8 cellular contexts compared by ENCODE assay signal in the genomic region with DNA sequence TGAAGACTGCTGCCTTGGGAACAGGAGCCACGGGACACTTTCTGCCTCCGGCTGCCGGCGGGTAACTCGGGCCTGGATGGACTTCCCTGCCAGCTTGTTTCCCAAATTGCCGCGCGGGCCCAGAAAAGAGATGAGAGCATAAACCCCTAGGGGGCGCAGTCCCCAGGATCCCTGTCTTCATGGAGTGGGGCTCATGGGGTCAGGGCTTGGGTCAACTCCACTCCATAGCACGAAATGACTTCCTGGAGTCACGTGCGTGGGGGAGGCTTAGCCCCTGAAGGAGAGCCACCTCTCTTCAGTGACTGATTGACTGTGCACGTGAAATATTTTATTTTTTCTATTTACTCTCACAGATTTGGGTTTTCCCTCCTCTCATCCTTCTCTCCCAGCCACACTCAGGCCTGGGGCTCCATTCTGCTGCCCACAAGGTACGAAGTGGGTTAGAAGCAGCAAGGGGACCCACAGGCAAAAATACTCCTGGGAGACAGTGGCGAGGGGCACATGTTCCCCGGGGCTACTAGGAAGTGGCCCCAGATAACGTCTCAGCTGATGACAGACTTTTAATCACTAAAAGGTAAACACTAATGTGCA. TPM values are rescaled to one million over a fixed set of nuclear protein-coding genes. Genes with fewer than 3 reads are reported as not detected.
A peak's percentile ranks its signal among the peaks of the same experiment; 100 is the strongest.
DNase-seq lines count a peak whose midpoint lies in the region; ATAC-seq and TF ChIP-seq lines count a peak whose summit lies in the region.

No MANE protein-coding gene starts in this region.

- no peak overlapping the region for H3K27ac Mint-ChIP-seq in type B pancreatic cell
- no peak overlapping the region for H3K27ac Mint-ChIP-seq in stimulated activated naive B cell treated with anti-CD40 and anti-IgM and Interleukin-4, amounts not matched to agents 10 μg/mL and 1 μg/mL and 100 μg/mL, for 72 hours

- no peak for TF ChIP-seq POLR2A in Peyer's patch (IDR thresholded peaks at IDR 0.05)

- H3K4me1 Mint-ChIP-seq in type B pancreatic cell (ENCODE audit: unreplicated experiment), result peaks cover 15% of the 10 kb centered on the region
- H3K4me1 Mint-ChIP-seq in stimulated activated naive B cell treated with anti-CD40 and anti-IgM and Interleukin-4, amounts not matched to agents 10 μg/mL and 1 μg/mL and 100 μg/mL, for 72 hours, result peaks cover 30 to 43% of the 10 kb centered on the region in 2 donors

- no peaks in the 10 kb centered on the region for H3K27me3 Mint-ChIP-seq in type B pancreatic cell
- peaks cover 12 to 18% of the 10 kb centered on the region in 2 donors for H3K27me3 Mint-ChIP-seq in stimulated activated naive B cell treated with anti-CD40 and anti-IgM and Interleukin-4, amounts not matched to agents 10 μg/mL and 1 μg/mL and 100 μg/mL, for 72 hours

- TF ChIP-seq CTCF in Peyer's patch (IDR thresholded peaks at IDR 0.05) (peak in 4 of 6 experiments; percentile 28 to 36 (median 32)), fibroblast of the aortic adventitia (IDR thresholded peaks at IDR 0.05; ENCODE audit: insufficient read depth, low read length) (peak; percentile 57), type B pancreatic cell (conservative IDR thresholded peaks at IDR 0.05) (peak; percentile 75)

- H3K36me3 Mint-ChIP-seq in type B pancreatic cell, result peaks cover 5% of the 10 kb centered on the region
- peaks cover 0 to 2% of the 10 kb centered on the region in 2 donors for H3K36me3 Mint-ChIP-seq in stimulated activated naive B cell treated with anti-CD40 and anti-IgM and Interleukin-4, amounts not matched to agents 10 μg/mL and 1 μg/mL and 100 μg/mL, for 72 hours

- peaks cover 0 to 30% (median 20%) of the 10 kb centered on the region in 4 donors for H3K4me1 ChIP-seq in Peyer's patch

- no peaks in the 10 kb centered on the region for H3K27me3 ChIP-seq in Peyer's patch

- no peaks in the 10 kb centered on the region for H3K36me3 ChIP-seq in Peyer's patch

- DNase-seq in ACHN (peak; percentile 53), EH (ENCODE audit: low read depth) (peak; percentile 30), Peyer's patch (peak in 1 of 3 donors; percentile 63), fibroblast of the aortic adventitia (ENCODE audit: low read depth) (peak; percentile 16), type B pancreatic cell (ENCODE audit: extremely low spot score, unreplicated experiment) (no peak), NCI-H526 treated with DMSO at 0.1 percent for 48 hours (lab: John Stamatoyannopoulos, UW) (no peak)
- no peak for DNase-seq in stimulated activated naive B cell treated with anti-CD40 and anti-IgM and Interleukin-4, amounts not matched to agents 10 μg/mL and 1 μg/mL and 100 μg/mL, for 72 hours

- in situ Hi-C loops in ACHN (cut with HindIII; ENCODE audit: low pct_ligation_motif_present, low pct_unique_long_range_greater_than_20kb, low sequenced_read_pairs), result no loop called here

- no peak overlapping the region for H3K27ac ChIP-seq in Peyer's patch

- H3K4me3 Mint-ChIP-seq in type B pancreatic cell, result no peak overlapping the region
- H3K4me3 Mint-ChIP-seq in stimulated activated naive B cell treated with anti-CD40 and anti-IgM and Interleukin-4, amounts not matched to agents 10 μg/mL and 1 μg/mL and 100 μg/mL, for 72 hours, result no peak overlapping the region

- H3K4me3 ChIP-seq in Peyer's patch (no peak overlapping the region), fibroblast of the aortic adventitia (ENCODE audit: low read depth, low read length) (no peak overlapping the region)

- H3K9me3 ChIP-seq in Peyer's patch, result no peaks in the 10 kb centered on the region

- no peak for ATAC-seq in HG02642 (IDR thresholded peaks at IDR 0.05; ENCODE audit: poor library complexity, unreplicated experiment)
- ATAC-seq in stimulated activated naive B cell treated with anti-CD40 and anti-IgM and Interleukin-4, amounts not matched to agents 10 μg/mL and 1 μg/mL and 100 μg/mL, for 72 hours (replicated peaks), result no peak

- H3K9me3 Mint-ChIP-seq in type B pancreatic cell, result no peaks in the 10 kb centered on the region
- H3K9me3 Mint-ChIP-seq in stimulated activated naive B cell treated with anti-CD40 and anti-IgM and Interleukin-4, amounts not matched to agents 10 μg/mL and 1 μg/mL and 100 μg/mL, for 72 hours, result no peaks in the 10 kb centered on the region

RNA-seq across cellular contexts. Expression of a gene that starts 10.0 kb away (rescaled TPM):
- total RNA-seq in Peyer's patch, result 10 to 100 TPM in 2 of 4 donors, 1 to 10 TPM in 2; 7.3 to 28.1 (median 10.8) TPM
- total RNA-seq in fibroblast of the aortic adventitia (ENCODE audit: low replicate concordance), result 0.36 and 2.1 TPM in 2 replicates
- total RNA-seq in type B pancreatic cell (ENCODE audit: low replicate concordance), result 8.4 and 16.8 TPM in 2 replicates

RNA-seq across cellular contexts. Expression of a gene that starts 22.3 kb away (rescaled TPM):
- total RNA-seq in Peyer's patch, result 10 to 100 TPM in 1 of 4 donors, 1 to 10 TPM in 3; 4.2 to 12.7 (median 6.7) TPM
- 0.09 and 1.6 TPM in 2 replicates for total RNA-seq in fibroblast of the aortic adventitia (ENCODE audit: low replicate concordance)
- total RNA-seq in type B pancreatic cell (ENCODE audit: low replicate concordance), result 5.3 and 7.5 TPM in 2 replicates

RNA-seq across cellular contexts. Expression of a gene that starts 57.4 kb away (rescaled TPM):
- total RNA-seq in Peyer's patch, result 10 to 100 TPM; 32.3 to 38.6 (median 34.7) TPM
- total RNA-seq in fibroblast of the aortic adventitia (ENCODE audit: low replicate concordance), result 16.4 and 34.2 TPM in 2 replicates
- total RNA-seq in type B pancreatic cell (ENCODE audit: low replicate concordance), result 36.5 and 45.0 TPM in 2 replicates

Comparison
In these comparisons a context has a peak if more than half of its experiments do, and no peak if none do; other contexts are left out.
1. DNase-seq: peak in ACHN (single experiment), EH (single experiment) and fibroblast of the aortic adventitia (single experiment); none in type B pancreatic cell (single experiment), NCI-H526 treated with DMSO at 0.1 percent for 48 hours (single experiment) and stimulated activated naive B cell treated with anti-CD40 and anti-IgM and Interleukin-4, amounts not matched to agents 10 μg/mL and 1 μg/mL and 100 μg/mL, for 72 hours (single experiment).
2. Peak in every context shown above with its lines, with median percentiles within 50 percentile points of each other: CTCF ChIP-seq.